Comparison of ENCODE assay signal across 6 cellular contexts in the genomic region with DNA sequence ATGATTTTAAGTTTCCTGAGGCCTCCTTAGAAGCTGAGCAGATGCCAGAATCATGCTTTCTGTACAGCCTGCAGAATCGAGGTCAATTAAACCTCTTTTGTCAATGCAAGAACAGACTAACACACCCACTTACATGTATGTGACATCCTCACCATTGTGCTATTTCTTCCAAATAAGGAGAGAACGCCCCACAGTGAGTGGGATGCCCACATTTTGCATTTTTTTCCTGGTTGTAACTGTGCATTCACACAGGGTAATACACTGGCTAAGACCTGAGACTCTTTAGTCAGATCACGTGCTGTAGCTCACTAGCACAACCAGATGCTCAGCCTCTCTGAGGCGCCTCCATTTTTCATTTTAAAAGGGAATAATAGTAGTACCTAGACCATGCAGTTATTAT.
"Had no signal": no experiment of that assay in that cellular context is flagged by ENCODE, and none has a peak within 500 bp of the region (broad histone marks: within the 10 kb centered on the region; RNA-seq: fewer than 3 reads in every experiment).

No MANE protein-coding gene starts in this region.

- H3K9me3 Mint-ChIP-seq: IgD-negative memory B cell had no signal

- H3K27ac ChIP-seq: HL-60 had no signal

- DNase-seq: IMR-90 had no signal

- H3K36me3 Mint-ChIP-seq: IgD-negative memory B cell had no signal

- ATAC-seq: HepG2, K562 had no signal

- FAIRE-seq: HepG2, HTR-8/SVneo, K562 had no signal

- H3K27me3 Mint-ChIP-seq: IgD-negative memory B cell had no signal

- H3K4me3 ChIP-seq: K562 had no signal
